In genomic region chr2:158546412-158547144, GRCh38 we compare ENCODE assay signal across 10 cellular contexts.
DNase-seq lines count a peak whose midpoint lies in the region; ATAC-seq and TF ChIP-seq lines count a peak whose summit lies in the region.
"Had no signal": no experiment of that assay in that cellular context is flagged by ENCODE, and none has a peak within 500 bp of the region (broad histone marks: within the 10 kb centered on the region; RNA-seq: fewer than 3 reads in every experiment).

No MANE protein-coding gene starts in this region.

- WGBS in endodermal cell (ENCODE audit: insufficient coverage in 1 of 2, insufficient read length in 1 of 2), 2 experiments: 95 to 100% methylated on average over 2 of the region's 2 CpGs
- 86 to 98% (median 91%) methylated on average over 2 of the region's 2 CpGs for WGBS in adrenal gland, 4 donors

- intact Hi-C loops in adrenal gland (cut with DNase I): no loop called here

- H3K27ac ChIP-seq in endodermal cell (ENCODE audit: low read depth, low read length): no peak overlapping the region
- H3K27ac ChIP-seq in adrenal gland: no peak overlapping the region

- POLR2A ChIA-PET in WTC11 (lab: Charles Lee): no interaction called here

- CTCF ChIA-PET in WTC11 (lab: Charles Lee): no interaction called here

- H3K27me3 Mint-ChIP-seq in endodermal cell (ENCODE audit: insufficient read depth) (no peaks in the 10 kb centered on the region), WTC11 (ENCODE audit: low read depth) (no peaks in the 10 kb centered on the region)
- no peaks in the 10 kb centered on the region for H3K27me3 Mint-ChIP-seq in stimulated activated naive CD8-positive, alpha-beta T cell treated with anti-CD3 and anti-CD28 coated beads, Interleukin-15, amount 100 ng/mL, for 72 hours
- H3K27me3 Mint-ChIP-seq: brain had no signal

- H3K27ac Mint-ChIP-seq in endodermal cell (peak overlapping the region; percentile 5), WTC11 (no peak overlapping the region)
- peak overlapping the region in 1 of 2 donors; percentile 58 for H3K27ac Mint-ChIP-seq in stimulated activated naive CD8-positive, alpha-beta T cell treated with anti-CD3 and anti-CD28 coated beads, Interleukin-15, amount 100 ng/mL, for 72 hours

- ATAC-seq in GM18508 (IDR thresholded peaks at IDR 0.05; ENCODE audit: insufficient read depth, unreplicated experiment) (peak; percentile 73), GM21367 (IDR thresholded peaks at IDR 0.05; ENCODE audit: unreplicated experiment) (peak; percentile 63), HG03159 (IDR thresholded peaks at IDR 0.05; ENCODE audit: unreplicated experiment) (peak; percentile 59), WTC11 (no peak)
- ATAC-seq in stimulated activated naive CD8-positive, alpha-beta T cell treated with anti-CD3 and anti-CD28 coated beads, Interleukin-15, amount 100 ng/mL, for 72 hours: no peak

- DNase-seq in endodermal cell: no peak
- no peak for DNase-seq in WTC11 (ENCODE audit: low spot score)
- no peak for DNase-seq in adrenal gland
- DNase-seq in stimulated activated naive CD8-positive, alpha-beta T cell treated with anti-CD3 and anti-CD28 coated beads, Interleukin-15, amount 100 ng/mL, for 72 hours: no peak
- no peak for DNase-seq in activated CD4-positive, CD25-positive, alpha-beta regulatory T cell treated with anti-CD3 and anti-CD28 coated beads, Interleukin-2, amount 50 U/mL, for 72 hours
- DNase-seq: stimulated activated CD4-positive, alpha-beta T cell treated with anti-CD3 and anti-CD28 coated beads, Interleukin-2, amount 100 ng/mL, for 24 hours had no signal

- H3K9me3 Mint-ChIP-seq in endodermal cell (peaks cover 3% of the 10 kb centered on the region), WTC11 (peaks cover 3% of the 10 kb centered on the region; the same call in 1 of the 2 replicates)
- H3K9me3 Mint-ChIP-seq in stimulated activated naive CD8-positive, alpha-beta T cell treated with anti-CD3 and anti-CD28 coated beads, Interleukin-15, amount 100 ng/mL, for 72 hours: no peaks in the 10 kb centered on the region
- H3K9me3 Mint-ChIP-seq: brain had no signal

- H3K4me1 ChIP-seq in endodermal cell (ENCODE audit: control insufficient read depth, insufficient read depth, low read length): no peaks in the 10 kb centered on the region
- no peaks in the 10 kb centered on the region for H3K4me1 ChIP-seq in adrenal gland (replicated peaks in 1 of 2)

- H3K4me3 ChIP-seq in endodermal cell (ENCODE audit: low read length) (no peak overlapping the region), adrenal gland (no peak overlapping the region)

- H3K4me3 Mint-ChIP-seq in endodermal cell: no peak overlapping the region
- no peak overlapping the region for H3K4me3 Mint-ChIP-seq in WTC11
- H3K4me3 Mint-ChIP-seq in stimulated activated naive CD8-positive, alpha-beta T cell treated with anti-CD3 and anti-CD28 coated beads, Interleukin-15, amount 100 ng/mL, for 72 hours: no peak overlapping the region
- H3K4me3 Mint-ChIP-seq: brain had no signal

- TF ChIP-seq CTCF in endodermal cell (conservative IDR thresholded peaks at IDR 0.05): peak; percentile 13
- TF ChIP-seq CTCF in WTC11 (IDR thresholded peaks at IDR 0.05): no peak
- no peak for TF ChIP-seq CTCF in adrenal gland (IDR thresholded peaks at IDR 0.05)

- H3K9ac ChIP-seq in endodermal cell (ENCODE audit: extremely low read depth, low read length, poor library complexity, severe bottlenecking): no peak overlapping the region

- H3K9me3 ChIP-seq in endodermal cell (ENCODE audit: control insufficient read depth, low read length) (peaks cover 4% of the 10 kb centered on the region), adrenal gland (replicated peaks in 1 of 3) (peaks cover 0 to 3% (median 0%) of the 10 kb centered on the region in 3 donors)

- H3K4me1 Mint-ChIP-seq in endodermal cell (peaks cover 7% of the 10 kb centered on the region), WTC11 (peaks cover 14% of the 10 kb centered on the region)
- H3K4me1 Mint-ChIP-seq in stimulated activated naive CD8-positive, alpha-beta T cell treated with anti-CD3 and anti-CD28 coated beads, Interleukin-15, amount 100 ng/mL, for 72 hours: peaks cover 6% of the 10 kb centered on the region

- H3K36me3 ChIP-seq in endodermal cell (ENCODE audit: control insufficient read depth, insufficient read depth, low read length): peaks cover 12% of the 10 kb centered on the region
- H3K36me3 ChIP-seq in adrenal gland (replicated peaks in 1 of 2): no peaks in the 10 kb centered on the region

- peaks cover 14% of the 10 kb centered on the region for H3K36me3 Mint-ChIP-seq in endodermal cell (ENCODE audit: low read depth)
- peaks cover 6% of the 10 kb centered on the region for H3K36me3 Mint-ChIP-seq in WTC11

- no peaks in the 10 kb centered on the region for H3K27me3 ChIP-seq in endodermal cell (ENCODE audit: control insufficient read depth, insufficient read depth, low read length, poor library complexity, severe bottlenecking)
- H3K27me3 ChIP-seq in adrenal gland: no peaks in the 10 kb centered on the region

- TF ChIP-seq POLR2A in adrenal gland (IDR thresholded peaks at IDR 0.05): no peak

TF ChIP-seq in WTC11, 78 proteins besides CTCF, POLR2A, EP300 and RAD21 (continues in another document):
- TF ChIP-seq, protein P1, sequence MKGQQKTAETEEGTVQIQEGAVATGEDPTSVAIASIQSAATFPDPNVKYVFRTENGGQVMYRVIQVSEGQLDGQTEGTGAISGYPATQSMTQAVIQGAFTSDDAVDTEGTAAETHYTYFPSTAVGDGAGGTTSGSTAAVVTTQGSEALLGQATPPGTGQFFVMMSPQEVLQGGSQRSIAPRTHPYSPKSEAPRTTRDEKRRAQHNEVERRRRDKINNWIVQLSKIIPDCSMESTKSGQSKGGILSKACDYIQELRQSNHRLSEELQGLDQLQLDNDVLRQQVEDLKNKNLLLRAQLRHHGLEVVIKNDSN (CRISPR knock-in tag; IDR thresholded peaks at IDR 0.05): no peak
- TF ChIP-seq, protein P2, sequence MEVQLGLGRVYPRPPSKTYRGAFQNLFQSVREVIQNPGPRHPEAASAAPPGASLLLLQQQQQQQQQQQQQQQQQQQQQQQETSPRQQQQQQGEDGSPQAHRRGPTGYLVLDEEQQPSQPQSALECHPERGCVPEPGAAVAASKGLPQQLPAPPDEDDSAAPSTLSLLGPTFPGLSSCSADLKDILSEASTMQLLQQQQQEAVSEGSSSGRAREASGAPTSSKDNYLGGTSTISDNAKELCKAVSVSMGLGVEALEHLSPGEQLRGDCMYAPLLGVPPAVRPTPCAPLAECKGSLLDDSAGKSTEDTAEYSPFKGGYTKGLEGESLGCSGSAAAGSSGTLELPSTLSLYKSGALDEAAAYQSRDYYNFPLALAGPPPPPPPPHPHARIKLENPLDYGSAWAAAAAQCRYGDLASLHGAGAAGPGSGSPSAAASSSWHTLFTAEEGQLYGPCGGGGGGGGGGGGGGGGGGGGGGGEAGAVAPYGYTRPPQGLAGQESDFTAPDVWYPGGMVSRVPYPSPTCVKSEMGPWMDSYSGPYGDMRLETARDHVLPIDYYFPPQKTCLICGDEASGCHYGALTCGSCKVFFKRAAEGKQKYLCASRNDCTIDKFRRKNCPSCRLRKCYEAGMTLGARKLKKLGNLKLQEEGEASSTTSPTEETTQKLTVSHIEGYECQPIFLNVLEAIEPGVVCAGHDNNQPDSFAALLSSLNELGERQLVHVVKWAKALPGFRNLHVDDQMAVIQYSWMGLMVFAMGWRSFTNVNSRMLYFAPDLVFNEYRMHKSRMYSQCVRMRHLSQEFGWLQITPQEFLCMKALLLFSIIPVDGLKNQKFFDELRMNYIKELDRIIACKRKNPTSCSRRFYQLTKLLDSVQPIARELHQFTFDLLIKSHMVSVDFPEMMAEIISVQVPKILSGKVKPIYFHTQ (CRISPR knock-in tag; IDR thresholded peaks at IDR 0.05): no peak
- TF ChIP-seq, protein P3, sequence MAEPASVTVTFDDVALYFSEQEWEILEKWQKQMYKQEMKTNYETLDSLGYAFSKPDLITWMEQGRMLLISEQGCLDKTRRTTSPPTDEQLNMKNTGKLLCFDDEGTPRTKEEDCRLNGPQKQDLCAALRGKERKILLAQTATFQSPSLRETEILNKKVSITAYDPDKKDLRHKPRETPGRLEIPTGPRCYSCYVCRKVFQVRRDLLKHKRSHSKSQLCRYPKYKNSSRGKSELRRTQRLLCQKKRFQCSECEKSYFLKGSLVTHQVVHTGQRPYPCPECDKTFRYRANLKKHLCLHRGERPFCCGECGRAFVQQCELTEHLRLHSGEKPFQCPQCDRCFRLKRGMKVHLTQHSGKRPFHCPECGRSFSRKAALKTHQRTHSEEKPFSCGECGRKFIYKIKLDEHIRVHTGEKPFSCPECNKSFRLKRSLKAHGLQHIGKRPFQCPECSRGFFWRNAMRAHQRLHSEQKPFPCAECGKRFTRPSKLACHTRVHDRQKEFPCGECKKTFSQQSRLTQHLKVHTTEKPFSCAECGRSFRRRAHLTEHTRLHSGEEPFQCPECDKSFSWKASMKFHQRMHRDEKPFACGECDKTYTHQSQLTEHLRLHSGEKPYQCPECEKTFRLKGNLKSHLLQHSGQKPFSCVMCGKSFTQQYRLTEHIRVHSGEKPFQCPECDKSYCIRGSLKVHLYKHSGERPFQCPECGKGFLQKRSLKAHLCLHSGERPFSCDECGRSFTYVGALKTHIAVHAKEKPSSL (CRISPR knock-in tag; conservative IDR thresholded peaks at IDR 0.05): no peak
- TF ChIP-seq ZNF263 (CRISPR knock-in tag; IDR thresholded peaks at IDR 0.05; ENCODE audit: low read depth): no peak
- TF ChIP-seq, protein P4, sequence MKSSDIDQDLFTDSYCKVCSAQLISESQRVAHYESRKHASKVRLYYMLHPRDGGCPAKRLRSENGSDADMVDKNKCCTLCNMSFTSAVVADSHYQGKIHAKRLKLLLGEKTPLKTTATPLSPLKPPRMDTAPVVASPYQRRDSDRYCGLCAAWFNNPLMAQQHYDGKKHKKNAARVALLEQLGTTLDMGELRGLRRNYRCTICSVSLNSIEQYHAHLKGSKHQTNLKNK (CRISPR knock-in tag; IDR thresholded peaks at IDR 0.05): no peak
- TF ChIP-seq ZNF512 (CRISPR knock-in tag; IDR thresholded peaks at IDR 0.05; ENCODE audit: borderline replicate concordance): no peak
- TF ChIP-seq ZNF317 (CRISPR knock-in tag; IDR thresholded peaks at IDR 0.05; ENCODE audit: borderline replicate concordance, low read depth): no peak

Comparison
In these comparisons a context has a peak if more than half of its experiments do, and no peak if none do; other contexts are left out.
1. ATAC-seq: peak in GM18508 (single experiment), GM21367 (single experiment) and HG03159 (single experiment); none in WTC11 (single experiment) and stimulated activated naive CD8-positive, alpha-beta T cell treated with anti-CD3 and anti-CD28 coated beads, Interleukin-15, amount 100 ng/mL, for 72 hours (single experiment).